Comparison of ENCODE assay signal across 17 cellular contexts in the genomic region with DNA sequence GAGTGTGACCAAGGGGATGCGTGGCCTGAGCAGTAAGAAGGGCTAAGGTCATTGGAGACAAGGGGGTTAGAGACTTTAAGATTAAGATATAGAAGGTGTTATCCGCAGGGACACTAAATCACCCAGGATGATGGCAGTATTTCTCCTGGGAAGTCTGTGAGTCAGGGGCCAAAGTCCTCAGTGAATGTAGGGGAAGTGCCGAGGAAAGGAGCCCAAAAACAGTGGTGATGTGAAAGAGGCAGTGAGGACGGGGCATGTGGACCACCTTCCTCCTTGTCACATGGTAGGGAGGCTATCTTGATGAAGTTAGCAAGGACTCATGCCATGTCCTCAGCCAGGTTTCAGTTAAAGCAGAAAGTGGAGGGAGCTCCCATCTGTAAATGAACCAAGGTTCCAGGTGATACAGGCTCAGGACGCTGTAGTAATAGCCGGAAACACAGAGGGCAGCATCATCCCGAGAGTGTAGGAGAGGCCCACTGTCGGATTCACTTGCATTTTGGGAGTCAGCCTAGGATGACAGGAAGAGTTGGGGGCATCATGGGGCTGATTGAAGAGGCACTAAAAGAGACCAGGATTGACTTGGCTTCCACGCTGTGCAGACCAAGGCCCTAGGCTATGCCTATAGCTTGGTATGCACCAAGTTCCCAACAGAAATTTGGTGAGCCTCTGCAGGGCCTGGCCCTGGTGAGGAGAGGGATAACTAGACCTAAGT. TPM values are rescaled to one million over a fixed set of nuclear protein-coding genes. Genes with fewer than 3 reads are reported as not detected.
DNase-seq lines count a peak whose midpoint lies in the region; ATAC-seq and TF ChIP-seq lines count a peak whose summit lies in the region.
"Had no signal": no experiment of that assay in that cellular context is flagged by ENCODE, and none has a peak within 500 bp of the region (broad histone marks: within the 10 kb centered on the region; RNA-seq: fewer than 3 reads in every experiment).

No MANE protein-coding gene starts in this region.

- H2AFZ ChIP-seq in OCI-LY3 (ENCODE audit: low read depth, low read length) (no peak overlapping the region), smooth muscle cell (ENCODE audit: low read depth) (no peak overlapping the region)

- peak; percentile 19 for ATAC-seq in activated CD8-positive, alpha-beta T cell treated with anti-CD3 and anti-CD28 coated beads, Interleukin-2, amount 10 ng/mL, durations not matched to agents 7 days and 5 days
- no peak for ATAC-seq in activated CD8-positive, alpha-beta T cell treated with anti-CD3 and anti-CD28 coated beads for 36 hours
- no peak for ATAC-seq in HG03342 (IDR thresholded peaks at IDR 0.05; ENCODE audit: unreplicated experiment)
- ATAC-seq: activated naive CD4-positive, alpha-beta T cell treated with anti-CD3 and anti-CD28 coated beads, Interleukin-2, amount 50 U/mL, for 72 hours had no signal

- H3K36me3 ChIP-seq in OCI-LY3 (replicated peaks; ENCODE audit: low read depth, low read length) (no peaks in the 10 kb centered on the region), smooth muscle cell (ENCODE audit: low read depth) (no peaks in the 10 kb centered on the region)
- H3K36me3 ChIP-seq: right atrium auricular region had no signal

- no peaks in the 10 kb centered on the region for H4K20me1 ChIP-seq in OCI-LY3 (ENCODE audit: insufficient read depth, low read length)
- H4K20me1 ChIP-seq in smooth muscle cell (ENCODE audit: low read depth) = no peaks in the 10 kb centered on the region

- intact Hi-C loops in activated CD8-positive, alpha-beta T cell treated with anti-CD3 and anti-CD28 coated beads for 36 hours (cut with micrococcal nuclease) = no loop called here

- H3K27me3 ChIP-seq in OCI-LY3 (ENCODE audit: low read depth, low read length) = no peaks in the 10 kb centered on the region
- no peaks in the 10 kb centered on the region for H3K27me3 ChIP-seq in smooth muscle cell (ENCODE audit: low read depth)
- H3K27me3 ChIP-seq: right atrium auricular region had no signal

- H3K79me2 ChIP-seq in OCI-LY3 (ENCODE audit: low read length) = no peaks in the 10 kb centered on the region
- H3K79me2 ChIP-seq in smooth muscle cell (ENCODE audit: low read depth) = no peaks in the 10 kb centered on the region

- H3K9me3 ChIP-seq in OCI-LY3 (ENCODE audit: insufficient read depth, low read length) (no peaks in the 10 kb centered on the region), smooth muscle cell (replicated peaks; ENCODE audit: low read depth) (no peaks in the 10 kb centered on the region)
- H3K9me3 ChIP-seq: right atrium auricular region had no signal

- H3K4me2 ChIP-seq in OCI-LY3 (ENCODE audit: low read length) = no peak overlapping the region
- H3K4me2 ChIP-seq in smooth muscle cell = no peak overlapping the region

- H3K9me3 Mint-ChIP-seq in activated CD8-positive, alpha-beta T cell treated with anti-CD3 and anti-CD28 coated beads, Interleukin-2, amount 10 ng/mL, durations not matched to agents 7 days and 5 days (ENCODE audit: insufficient read depth) = no peaks in the 10 kb centered on the region
- H3K9me3 Mint-ChIP-seq in activated CD8-positive, alpha-beta T cell treated with anti-CD3 and anti-CD28 coated beads for 36 hours = no peaks in the 10 kb centered on the region
- no peaks in the 10 kb centered on the region for H3K9me3 Mint-ChIP-seq in type B pancreatic cell
- H3K9me3 Mint-ChIP-seq: activated naive CD4-positive, alpha-beta T cell treated with anti-CD3 and anti-CD28 coated beads, Interleukin-2, amount 50 U/mL, for 72 hours; CD8-positive, alpha-beta memory T cell; neural crest cell had no signal

- no peak overlapping the region for H3K27ac Mint-ChIP-seq in activated CD8-positive, alpha-beta T cell treated with anti-CD3 and anti-CD28 coated beads, Interleukin-2, amount 10 ng/mL, durations not matched to agents 7 days and 5 days
- no peak overlapping the region for H3K27ac Mint-ChIP-seq in activated CD8-positive, alpha-beta T cell treated with anti-CD3 and anti-CD28 coated beads for 36 hours
- H3K27ac Mint-ChIP-seq in type B pancreatic cell = peak overlapping the region; percentile 56
- H3K27ac Mint-ChIP-seq: activated naive CD4-positive, alpha-beta T cell treated with anti-CD3 and anti-CD28 coated beads, Interleukin-2, amount 50 U/mL, for 72 hours had no signal

- H3K9ac ChIP-seq in OCI-LY3 (ENCODE audit: low read length) = no peak overlapping the region
- no peak overlapping the region for H3K9ac ChIP-seq in smooth muscle cell (ENCODE audit: low read depth)

- no peak overlapping the region for H3K4me3 Mint-ChIP-seq in activated CD8-positive, alpha-beta T cell treated with anti-CD3 and anti-CD28 coated beads, Interleukin-2, amount 10 ng/mL, durations not matched to agents 7 days and 5 days
- no peak overlapping the region for H3K4me3 Mint-ChIP-seq in activated CD8-positive, alpha-beta T cell treated with anti-CD3 and anti-CD28 coated beads for 36 hours
- H3K4me3 Mint-ChIP-seq in type B pancreatic cell = no peak overlapping the region
- H3K4me3 Mint-ChIP-seq: CD8-positive, alpha-beta memory T cell; neural crest cell had no signal

- no peaks in the 10 kb centered on the region for H3F3A ChIP-seq in smooth muscle cell (ENCODE audit: low read depth)

- POLR2A ChIA-PET in activated CD8-positive, alpha-beta T cell treated with anti-CD3 and anti-CD28 coated beads, Interleukin-2, amount 10 ng/mL, durations not matched to agents 7 days and 5 days (lab: Charles Lee) = interaction anchor here (1.0 kb wide), 1 partner anchor 146 kb away, joined by 3 read pairs; a partner anchor contains a TSS
- POLR2A ChIA-PET in activated CD8-positive, alpha-beta T cell treated with anti-CD3 and anti-CD28 coated beads for 36 hours (lab: Charles Lee) = no interaction called here

- TF ChIP-seq CTCF in activated CD8-positive, alpha-beta T cell treated with anti-CD3 and anti-CD28 coated beads for 36 hours (IDR thresholded peaks at IDR 0.05) = no peak
- TF ChIP-seq CTCF in OCI-LY3 (IDR thresholded peaks at IDR 0.05; ENCODE audit: low read depth, low read length) (peak; percentile 29), fibroblast of mammary gland (conservative IDR thresholded peaks at IDR 0.05; ENCODE audit: control insufficient read depth, insufficient read depth, low read depth, low read length) (peak; percentile 4), type B pancreatic cell (conservative IDR thresholded peaks at IDR 0.05) (no peak), smooth muscle cell (IDR thresholded peaks at IDR 0.05; ENCODE audit: borderline replicate concordance, insufficient read depth, poor library complexity, severe bottlenecking) (no peak)

- no peak overlapping the region for H3K4me3 ChIP-seq in OCI-LY3 (ENCODE audit: low read length)
- no peak overlapping the region for H3K4me3 ChIP-seq in fibroblast of mammary gland (ENCODE audit: control insufficient read depth, low read depth, low read length)
- no peak overlapping the region for H3K4me3 ChIP-seq in smooth muscle cell
- H3K4me3 ChIP-seq: lung, right atrium auricular region had no signal

- no peak overlapping the region for H3K27ac ChIP-seq in OCI-LY3 (ENCODE audit: low read length)
- no peak overlapping the region for H3K27ac ChIP-seq in smooth muscle cell (ENCODE audit: low read depth)
- H3K27ac ChIP-seq: right atrium auricular region had no signal

- H3K4me1 ChIP-seq in OCI-LY3 (ENCODE audit: low read length) (peaks cover 66% of the 10 kb centered on the region), smooth muscle cell (ENCODE audit: low read depth) (no peaks in the 10 kb centered on the region)
- H3K4me1 ChIP-seq: right atrium auricular region had no signal

- CTCF ChIA-PET in activated CD8-positive, alpha-beta T cell treated with anti-CD3 and anti-CD28 coated beads, Interleukin-2, amount 10 ng/mL, durations not matched to agents 7 days and 5 days (lab: Charles Lee) = no interaction called here
- CTCF ChIA-PET in activated CD8-positive, alpha-beta T cell treated with anti-CD3 and anti-CD28 coated beads for 36 hours (lab: Charles Lee) = interaction anchor here (0.7 to 1.2 kb wide), 3 partner anchors 14 to 141 kb away, joined by 3 read pairs; no protein-coding TSS in a partner anchor

- H3K36me3 Mint-ChIP-seq in activated CD8-positive, alpha-beta T cell treated with anti-CD3 and anti-CD28 coated beads, Interleukin-2, amount 10 ng/mL, durations not matched to agents 7 days and 5 days (ENCODE audit: low read depth) = no peaks in the 10 kb centered on the region
- no peaks in the 10 kb centered on the region for H3K36me3 Mint-ChIP-seq in activated CD8-positive, alpha-beta T cell treated with anti-CD3 and anti-CD28 coated beads for 36 hours (ENCODE audit: low read depth)
- no peaks in the 10 kb centered on the region for H3K36me3 Mint-ChIP-seq in type B pancreatic cell

- DNase-seq in activated CD8-positive, alpha-beta T cell treated with anti-CD3 and anti-CD28 coated beads, Interleukin-2, amount 10 ng/mL, durations not matched to agents 7 days and 5 days = no peak
- DNase-seq in activated CD8-positive, alpha-beta T cell treated with anti-CD3 and anti-CD28 coated beads for 36 hours = no peak
- DNase-seq in fibroblast of mammary gland (ENCODE audit: low read depth) (no peak), type B pancreatic cell (ENCODE audit: extremely low spot score, unreplicated experiment) (no peak), anterior cingulate cortex (lab: John Stamatoyannopoulos, UW) (no peak), smooth muscle cell (lab: John Stamatoyannopoulos, UW; ENCODE audit: unreplicated experiment) (no peak)
- DNase-seq: ACHN; CD8-positive, alpha-beta memory T cell; NCI-H1930; NCI-H748 treated with DMSO at 0.1 percent for 48 hours; SHP77 treated with DMSO at 0.1 percent for 48 hours had no signal

- peaks cover 7% of the 10 kb centered on the region for H3K27me3 Mint-ChIP-seq in activated CD8-positive, alpha-beta T cell treated with anti-CD3 and anti-CD28 coated beads, Interleukin-2, amount 10 ng/mL, durations not matched to agents 7 days and 5 days (ENCODE audit: low read depth)
- H3K27me3 Mint-ChIP-seq in activated CD8-positive, alpha-beta T cell treated with anti-CD3 and anti-CD28 coated beads for 36 hours = peaks cover 3% of the 10 kb centered on the region
- H3K27me3 Mint-ChIP-seq in type B pancreatic cell = no peaks in the 10 kb centered on the region
- H3K27me3 Mint-ChIP-seq: CD8-positive, alpha-beta memory T cell had no signal

- peaks cover 20% of the 10 kb centered on the region for H3K4me1 Mint-ChIP-seq in activated CD8-positive, alpha-beta T cell treated with anti-CD3 and anti-CD28 coated beads, Interleukin-2, amount 10 ng/mL, durations not matched to agents 7 days and 5 days (ENCODE audit: low read depth)
- peaks cover 21% of the 10 kb centered on the region for H3K4me1 Mint-ChIP-seq in activated CD8-positive, alpha-beta T cell treated with anti-CD3 and anti-CD28 coated beads for 36 hours (ENCODE audit: low read depth)
- H3K4me1 Mint-ChIP-seq in type B pancreatic cell (ENCODE audit: unreplicated experiment) = no peaks in the 10 kb centered on the region
- H3K4me1 Mint-ChIP-seq: neural crest cell had no signal

- WGBS in smooth muscle cell (ENCODE audit: low lambda C conversion rate) = 81% methylated on average over 9 of the region's 9 CpGs

RNA-seq across cellular contexts. Expression of a gene that starts 33.5 kb away (rescaled TPM):
- total RNA-seq in activated CD8-positive, alpha-beta T cell treated with anti-CD3 and anti-CD28 coated beads, Interleukin-2, amount 10 ng/mL, durations not matched to agents 7 days and 5 days = 10 to 100 TPM; 73.3 to 75.1 TPM
- total RNA-seq in activated CD8-positive, alpha-beta T cell treated with anti-CD3 and anti-CD28 coated beads for 36 hours = 10 to 100 TPM; 45.2 to 49.2 TPM
- total RNA-seq in type B pancreatic cell (ENCODE audit: low replicate concordance) = 80.1 and 104 TPM in 2 replicates
- total RNA-seq in smooth muscle cell = 46.9 and 53.3 TPM in 2 replicates
- polyA plus RNA-seq in smooth muscle cell = 20.8 and 25.3 TPM in 2 replicates

RNA-seq across cellular contexts. Expression of a gene that starts 56.9 kb away (rescaled TPM):
- 10 to 100 TPM; 11.5 to 13.3 TPM for total RNA-seq in activated CD8-positive, alpha-beta T cell treated with anti-CD3 and anti-CD28 coated beads, Interleukin-2, amount 10 ng/mL, durations not matched to agents 7 days and 5 days
- 1 to 10 TPM; 8.9 to 9.6 TPM for total RNA-seq in activated CD8-positive, alpha-beta T cell treated with anti-CD3 and anti-CD28 coated beads for 36 hours
- total RNA-seq in type B pancreatic cell (ENCODE audit: low replicate concordance) (18.8 and 35.6 TPM in 2 replicates), smooth muscle cell (14.7 and 17.8 TPM in 2 replicates)
- polyA plus RNA-seq in smooth muscle cell = 15.4 and 20.6 TPM in 2 replicates

Comparison
In these comparisons a context has a peak if more than half of its experiments do, and no peak if none do; other contexts are left out.
1. CTCF ChIP-seq: peak in OCI-LY3 (single experiment) and fibroblast of mammary gland (single experiment); none in activated CD8-positive, alpha-beta T cell treated with anti-CD3 and anti-CD28 coated beads for 36 hours (single experiment), type B pancreatic cell (single experiment) and smooth muscle cell (single experiment).